In the genomic region with DNA sequence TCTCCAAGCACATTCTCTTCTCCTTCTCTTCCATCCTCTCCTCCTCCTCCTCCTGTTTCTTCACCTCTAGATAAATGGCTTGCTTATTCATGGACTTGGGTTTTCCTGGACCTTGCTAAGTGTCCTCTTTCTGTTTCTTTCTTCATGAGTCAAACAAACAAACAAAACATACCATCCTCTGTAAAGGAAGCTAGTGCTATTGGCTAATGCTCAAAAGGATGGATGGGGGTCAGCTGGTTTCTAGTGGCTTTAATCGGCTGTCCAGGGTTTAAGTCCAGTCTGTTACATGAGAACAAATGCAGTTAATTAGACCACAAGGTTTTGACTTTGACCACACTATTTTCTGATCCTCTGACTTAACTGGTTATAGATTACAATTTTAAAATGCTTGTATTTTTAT, we compare ENCODE assay signal across 27 cellular contexts.
"Had no signal": no experiment of that assay in that cellular context is flagged by ENCODE, and none has a peak within 500 bp of the region (broad histone marks: within the 10 kb centered on the region; RNA-seq: fewer than 3 reads in every experiment).

No MANE protein-coding gene starts in this region.

- ATAC-seq: activated naive CD4-positive, alpha-beta T cell treated with anti-CD3 and anti-CD28 coated beads, Interleukin-2, amount 50 U/mL, for 72 hours; activated T-cell treated with anti-CD3 and anti-CD28 coated beads, Interleukin-2, amount 50 U/mL, for 72 hours; body of pancreas; foreskin keratinocyte; heart left ventricle; mucosa of descending colon; pancreas; psoas muscle; right cardiac atrium had no signal

- H3K4me3 ChIP-seq: body of pancreas, cardiac muscle cell, colonic mucosa, heart left ventricle, left ventricle myocardium inferior, lung, mucosa of descending colon, pancreas, psoas muscle, spleen, suprapubic skin, tibial artery had no signal

- H3K9me3 Mint-ChIP-seq: activated T-cell treated with anti-CD3 and anti-CD28 coated beads, Interleukin-2, amount 50 U/mL, for 72 hours had no signal

- H3K27ac Mint-ChIP-seq: activated naive CD4-positive, alpha-beta T cell treated with anti-CD3 and anti-CD28 coated beads, Interleukin-2, amount 50 U/mL, for 72 hours; activated T-cell treated with anti-CD3 and anti-CD28 coated beads, Interleukin-2, amount 50 U/mL, for 72 hours; immature natural killer cell; nephron progenitor cell had no signal

- DNase-seq: activated CD4-positive, alpha-beta T cell treated with anti-CD3 and anti-CD28 coated beads for 4 hours; activated CD4-positive, alpha-beta T cell treated with anti-CD3 and anti-CD28 coated beads, Interleukin-2, amount 50 U/mL, for 4 hours; activated naive CD4-positive, alpha-beta T cell; activated T-cell treated with anti-CD3 and anti-CD28 coated beads for 4 hours; activated T-cell treated with anti-CD3 and anti-CD28 coated beads, Interleukin-2, amount 50 U/mL, for 72 hours; aorta; body of pancreas; cerebellar nuclear complex; colonic mucosa; effector CD8-positive, alpha-beta T cell; foreskin keratinocyte; heart left ventricle; hypothalamus; immature natural killer cell; left ventricle myocardium inferior; mucosa of descending colon; nephron progenitor cell; pancreas; psoas muscle; right cardiac atrium; spleen; stimulated activated naive CD4-positive, alpha-beta T cell; tibial artery had no signal

- H3K4me1 Mint-ChIP-seq: immature natural killer cell had no signal

- H3K36me3 Mint-ChIP-seq: activated naive CD4-positive, alpha-beta T cell treated with anti-CD3 and anti-CD28 coated beads, Interleukin-2, amount 50 U/mL, for 72 hours; immature natural killer cell had no signal

- H3K4me3 Mint-ChIP-seq: activated T-cell treated with anti-CD3 and anti-CD28 coated beads, Interleukin-2, amount 50 U/mL, for 72 hours; nephron progenitor cell had no signal
